In the genomic region with DNA sequence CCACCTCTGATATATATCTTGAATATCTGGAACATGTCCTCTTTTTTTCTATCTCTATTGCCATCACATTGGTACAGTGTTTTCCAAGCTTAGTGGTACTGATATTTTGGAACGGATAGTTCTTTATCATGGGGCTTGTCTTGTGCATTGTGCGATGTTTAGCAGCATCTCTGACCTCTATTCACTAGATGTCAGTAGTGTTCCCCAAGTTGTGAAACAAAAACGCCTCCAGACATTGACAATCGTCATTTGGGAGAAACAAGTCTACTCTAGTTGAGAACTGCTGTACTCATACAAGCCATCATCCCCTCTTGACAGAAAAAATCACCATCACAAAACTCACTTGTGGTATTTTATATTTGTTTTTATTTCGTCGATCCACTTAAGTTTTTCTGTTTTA, we compare ENCODE assay signal across 23 cellular contexts.
DNase-seq lines count a peak whose midpoint lies in the region; ATAC-seq and TF ChIP-seq lines count a peak whose summit lies in the region.
"Had no signal": no experiment of that assay in that cellular context is flagged by ENCODE, and none has a peak within 500 bp of the region (broad histone marks: within the 10 kb centered on the region; RNA-seq: fewer than 3 reads in every experiment).

No MANE protein-coding gene starts in this region.

- H3K4me1 ChIP-seq in BE2C, result no peaks in the 10 kb centered on the region; the same call in none of the 2 replicates
- H3K4me1 ChIP-seq in prostate gland (replicated peaks), result no peaks in the 10 kb centered on the region
- no peaks in the 10 kb centered on the region for H3K4me1 ChIP-seq in esophagus muscularis mucosa
- H3K4me1 ChIP-seq: SJCRH30, upper lobe of left lung had no signal

- no peak for TF ChIP-seq POLR2A in prostate gland (IDR thresholded peaks at IDR 0.05)
- no peak for TF ChIP-seq POLR2A in esophagus muscularis mucosa (IDR thresholded peaks at IDR 0.05; ENCODE audit: low read depth)

- H3K27me3 ChIP-seq in BE2C (no peaks in the 10 kb centered on the region), prostate gland (replicated peaks; ENCODE audit: insufficient read depth) (no peaks in the 10 kb centered on the region), esophagus muscularis mucosa (no peaks in the 10 kb centered on the region)
- H3K27me3 ChIP-seq: SJCRH30, upper lobe of left lung had no signal

- no peak for DNase-seq in BE2C
- DNase-seq in HT1080 (ENCODE audit: low read depth), result peak; percentile 32
- DNase-seq in RPMI8226, result peak; percentile 53
- DNase-seq in globus pallidus (ENCODE audit: low spot score), result peak; percentile 52
- no peak for DNase-seq in left lobe of liver (ENCODE audit: low spot score)
- no peak for DNase-seq in prostate gland (ENCODE audit: low spot score)
- DNase-seq in esophagus muscularis mucosa (ENCODE audit: extremely low spot score), result no peak
- DNase-seq: activated B cell treated with CpG ODN at 0.5 μM for 24 hours; amygdala; DMS153; glutamatergic neuron; H7; kidney; midbrain; NCI-H187; NCI-H82; occipital lobe; small intestine; stimulated activated naive B cell treated with anti-CD40 and anti-IgM and Interleukin-4, amounts not matched to agents 10 μg/mL and 1 μg/mL and 100 μg/mL, for 72 hours; upper lobe of left lung had no signal

- H3K27ac ChIP-seq in prostate gland (no peak overlapping the region), esophagus muscularis mucosa (replicated peaks in 1 of 4) (no peak overlapping the region)
- H3K27ac ChIP-seq: SJCRH30, upper lobe of left lung had no signal

- ATAC-seq in left lobe of liver (no peak), GM19035 (IDR thresholded peaks at IDR 0.05; ENCODE audit: unreplicated experiment) (no peak)
- ATAC-seq: K562; stimulated activated naive B cell treated with anti-CD40 and anti-IgM and Interleukin-4, amounts not matched to agents 10 μg/mL and 1 μg/mL and 100 μg/mL, for 72 hours had no signal

- no peaks in the 10 kb centered on the region for H3K9me3 ChIP-seq in BE2C
- no peaks in the 10 kb centered on the region for H3K9me3 ChIP-seq in prostate gland
- no peaks in the 10 kb centered on the region for H3K9me3 ChIP-seq in esophagus muscularis mucosa
- H3K9me3 ChIP-seq: SJCRH30, upper lobe of left lung had no signal

- 43% methylated on average over 6 of the region's 6 CpGs for WGBS in prostate gland
- 76% methylated on average over 6 of the region's 6 CpGs for whole genome bisulfite sequencing in esophagus muscularis mucosa

- TF ChIP-seq CTCF in BE2C (IDR thresholded peaks at IDR 0.05; ENCODE audit: low read depth, low read length), result peak; percentile 28
- TF ChIP-seq CTCF in prostate gland (IDR thresholded peaks at IDR 0.05), result no peak
- no peak for TF ChIP-seq CTCF in esophagus muscularis mucosa (IDR thresholded peaks at IDR 0.05)

- H3K4me3 ChIP-seq in BE2C (ENCODE audit: low read depth, low read length) (no peak overlapping the region), prostate gland (no peak overlapping the region), esophagus muscularis mucosa (no peak overlapping the region)
- H3K4me3 ChIP-seq: K562, SJCRH30, upper lobe of left lung had no signal

- H3K36me3 ChIP-seq in BE2C (no peaks in the 10 kb centered on the region), prostate gland (no peaks in the 10 kb centered on the region), esophagus muscularis mucosa (no peaks in the 10 kb centered on the region)
- H3K36me3 ChIP-seq: SJCRH30, upper lobe of left lung had no signal

- intact Hi-C loops in prostate gland (cut with DNase I), result no loop called here
- intact Hi-C loops in esophagus muscularis mucosa (cut with DNase I), result no loop called here

- no peak for TF ChIP-seq EP300 in esophagus muscularis mucosa (IDR thresholded peaks at IDR 0.05)

Comparison
In these comparisons a context has a peak if more than half of its experiments do, and no peak if none do; other contexts are left out.
1. DNase-seq: peak in HT1080 (single experiment), RPMI8226 (single experiment) and globus pallidus (single experiment); none in BE2C (single experiment), left lobe of liver (single experiment), prostate gland (single experiment) and esophagus muscularis mucosa (single experiment).